Comparison of ENCODE assay signal across 1 cellular context in genomic region chr17:50219939-50220465, GRCh38.
TF ChIP-seq lines count a peak whose summit lies in the region.

No MANE protein-coding gene starts in this region.

TF ChIP-seq in H1, 55 proteins besides CTCF, POLR2A, EP300 and RAD21:
- no peak for TF ChIP-seq RFX5 (IDR thresholded peaks at IDR 0.05; ENCODE audit: borderline replicate concordance, low read depth, low read length)
- no peak for TF ChIP-seq NANOG (IDR thresholded peaks at IDR 0.05; ENCODE audit: insufficient read depth, low read depth, low read length, poor library complexity, severe bottlenecking)
- TF ChIP-seq SAP30 (IDR thresholded peaks at IDR 0.05; ENCODE audit: insufficient read depth, insufficient replicate concordance, low read length), result no peak
- TF ChIP-seq SIRT6 (IDR thresholded peaks at IDR 0.05; ENCODE audit: low read length), result no peak
- peak; percentile 44; the same call in 1 of the 2 replicates for TF ChIP-seq TEAD4 (IDR thresholded peaks at IDR 0.05; ENCODE audit: low read depth, low read length)
